Comparison of ENCODE assay signal across 8 cellular contexts in the genomic region with DNA sequence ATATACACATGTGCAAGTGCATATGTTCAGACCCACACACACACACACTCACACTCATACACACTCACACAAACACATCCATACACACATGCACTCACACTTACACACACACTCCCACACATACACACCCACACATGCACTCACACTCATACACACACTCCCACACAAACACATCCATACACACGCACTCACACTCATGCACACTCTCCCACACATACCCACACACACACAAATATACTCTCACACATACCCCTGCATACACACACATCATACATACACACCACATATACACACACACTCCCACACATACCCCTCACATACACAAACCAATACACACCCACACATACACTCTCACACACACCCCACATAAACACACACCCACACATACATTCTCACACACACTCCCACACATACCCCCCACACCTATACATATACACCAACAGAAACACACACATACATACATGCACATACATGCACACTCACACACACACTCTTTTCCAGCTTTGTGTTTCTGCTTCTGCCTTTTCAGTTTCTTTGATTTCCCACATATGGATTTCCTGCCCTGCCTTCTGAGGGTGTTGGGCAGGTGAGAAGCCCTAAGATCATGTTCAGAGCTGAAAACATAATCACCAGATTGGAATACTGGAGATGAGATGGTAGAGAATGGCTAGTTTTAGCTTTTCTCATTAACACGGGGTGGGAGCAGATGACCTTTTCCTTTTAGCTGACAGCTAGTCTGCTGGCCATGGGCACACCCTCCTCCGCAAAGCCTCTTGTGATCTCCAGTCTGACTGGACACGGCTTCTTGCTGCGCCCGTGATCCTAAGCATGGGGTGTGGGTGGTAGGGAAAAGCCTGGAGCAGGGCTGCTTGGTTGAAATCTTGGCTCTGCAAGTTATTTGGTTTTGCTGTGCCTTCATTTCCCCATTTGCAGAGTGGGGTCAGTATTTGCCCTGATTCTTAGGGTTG.
DNase-seq lines count a peak whose midpoint lies in the region; ATAC-seq, FAIRE-seq and TF ChIP-seq lines count a peak whose summit lies in the region.

No MANE protein-coding gene starts in this region.

- H2BK5ac ChIP-seq in H1 (ENCODE audit: low read depth, low read length), result peak overlapping the region; percentile 5

- H3K4me3 Mint-ChIP-seq in stimulated activated effector memory CD8-positive, alpha-beta T cell treated with anti-CD3 and anti-CD28 coated beads, Interleukin-12 subunit alpha, Interleukin-12 subunit beta, amount 100 ng/mL, for 72 hours, result peak overlapping the region; percentile 61

- no peak overlapping the region for H2BK15ac ChIP-seq in H1 (ENCODE audit: low read length)

- DNase-seq in GM19239 (ENCODE audit: insufficient read length, low spot score) (no peak), OCI-LY7 (ENCODE audit: low spot score) (no peak), H1 (ENCODE audit: low read depth in 1 of 2, low spot score in 2 of 2) (no peak), globus pallidus (ENCODE audit: low spot score) (no peak), NCI-H524 treated with DMSO at 0.1 percent for 48 hours (lab: John Stamatoyannopoulos, UW) (no peak), H54 (ENCODE audit: insufficient read length, low spot score) (no peak)
- DNase-seq in stimulated activated effector memory CD8-positive, alpha-beta T cell treated with anti-CD3 and anti-CD28 coated beads, Interleukin-12 subunit alpha, Interleukin-12 subunit beta, amount 100 ng/mL, for 72 hours (ENCODE audit: low spot score in 2 of 2), result no peak

- no peaks in the 10 kb centered on the region for H3K36me3 ChIP-seq in OCI-LY7 (ENCODE audit: insufficient read depth, low read length)
- no peaks in the 10 kb centered on the region; a peak in 1 of 8 replicates for H3K36me3 ChIP-seq in H1 (ENCODE audit: control insufficient read depth in 2 of 4, insufficient read depth in 4 of 4, low read length in 3 of 4)

- no peak overlapping the region for H2AFZ ChIP-seq in OCI-LY7 (ENCODE audit: low read length)
- H2AFZ ChIP-seq in H1 (ENCODE audit: low read length), result no peak overlapping the region

- no peak overlapping the region for H3K18ac ChIP-seq in H1 (ENCODE audit: extremely low read depth, low read length)

- H3K9me2 ChIP-seq in OCI-LY7 (ENCODE audit: insufficient read depth, low read length), result no peaks in the 10 kb centered on the region

- H2AK5ac ChIP-seq in H1 (ENCODE audit: low read depth, low read length), result peak overlapping the region; percentile 87

- H3K4me1 Mint-ChIP-seq in stimulated activated effector memory CD8-positive, alpha-beta T cell treated with anti-CD3 and anti-CD28 coated beads, Interleukin-12 subunit alpha, Interleukin-12 subunit beta, amount 100 ng/mL, for 72 hours, result peaks cover 62% of the 10 kb centered on the region

- H3K9me3 Mint-ChIP-seq in stimulated activated effector memory CD8-positive, alpha-beta T cell treated with anti-CD3 and anti-CD28 coated beads, Interleukin-12 subunit alpha, Interleukin-12 subunit beta, amount 100 ng/mL, for 72 hours, result no peaks in the 10 kb centered on the region

- H3K27ac ChIP-seq in OCI-LY7 (ENCODE audit: low read depth, low read length, poor library complexity, severe bottlenecking) (no peak overlapping the region), H1 (ENCODE audit: low read depth, low read length) (no peak overlapping the region)

- no peak overlapping the region for H3K9ac ChIP-seq in H1 (replicated peaks in 1 of 4; ENCODE audit: extremely low read depth in 1 of 4, low read depth in 3 of 4, low read length in 3 of 4)

- H3K27ac Mint-ChIP-seq in stimulated activated effector memory CD8-positive, alpha-beta T cell treated with anti-CD3 and anti-CD28 coated beads, Interleukin-12 subunit alpha, Interleukin-12 subunit beta, amount 100 ng/mL, for 72 hours, result peak overlapping the region; percentile 90

- no peak for ATAC-seq in stimulated activated effector memory CD8-positive, alpha-beta T cell treated with anti-CD3 and anti-CD28 coated beads, Interleukin-12 subunit alpha, Interleukin-12 subunit beta, amount 100 ng/mL, for 72 hours
- ATAC-seq in HG03378 (IDR thresholded peaks at IDR 0.05; ENCODE audit: unreplicated experiment), result no peak

- H3K4me3 ChIP-seq in OCI-LY7 (ENCODE audit: low read depth, low read length, poor library complexity, severe bottlenecking), result no peak overlapping the region
- no peak overlapping the region for H3K4me3 ChIP-seq in H1 (ENCODE audit: extremely low read depth in 1 of 4, insufficient read depth in 2 of 4, low read depth in 3 of 4, low read length in 4 of 4)

- no peak for TF ChIP-seq RAD21 in H1 (IDR thresholded peaks at IDR 0.05 in 1 of 2, conservative IDR thresholded peaks at IDR 0.05 in 1 of 2; ENCODE audit: low read depth in 2 of 2, low read length in 2 of 2)

- H3K4me2 ChIP-seq in OCI-LY7 (ENCODE audit: low read length), result peak overlapping the region; percentile 48
- no peak overlapping the region for H3K4me2 ChIP-seq in H1 (ENCODE audit: insufficient read depth in 1 of 2, low read depth in 2 of 2, low read length in 2 of 2)

- no peak overlapping the region for H2BK20ac ChIP-seq in H1 (ENCODE audit: low read length)

- no peak for TF ChIP-seq CTCF in OCI-LY7 (conservative IDR thresholded peaks at IDR 0.05; ENCODE audit: low read length)
- no peak for TF ChIP-seq CTCF in H1 (IDR thresholded peaks at IDR 0.05; ENCODE audit: control extremely low read depth in 1 of 3, insufficient read depth in 1 of 3, low read depth in 1 of 3, low read length in 3 of 3)

- H3K79me2 ChIP-seq in OCI-LY7 (ENCODE audit: insufficient read depth, low read depth, low read length), result no peaks in the 10 kb centered on the region
- no peaks in the 10 kb centered on the region; a peak in 1 of 4 replicates for H3K79me2 ChIP-seq in H1 (ENCODE audit: control insufficient read depth in 1 of 2, insufficient read depth in 2 of 2, low read length in 2 of 2)

- H2BK120ac ChIP-seq in H1 (replicated peaks; ENCODE audit: low read depth, low read length), result no peak overlapping the region

- no peaks in the 10 kb centered on the region for H3K9me3 ChIP-seq in OCI-LY7 (ENCODE audit: low read length)
- H3K9me3 ChIP-seq in H1 (ENCODE audit: insufficient read depth in 2 of 2, low read depth in 1 of 2, low read length in 1 of 2), result no peaks in the 10 kb centered on the region

- no peak overlapping the region for H3K14ac ChIP-seq in H1 (ENCODE audit: insufficient read length)

- peaks cover 34% of the 10 kb centered on the region for H3K4me1 ChIP-seq in OCI-LY7 (ENCODE audit: insufficient read depth, low read length, poor library complexity, severe bottlenecking)
- peaks cover 0 to 15% (median 7%) of the 10 kb centered on the region in 4 experiments; a peak in 6 of 7 replicates for H3K4me1 ChIP-seq in H1 (replicated peaks in 1 of 4; ENCODE audit: control insufficient read depth in 3 of 4, insufficient read depth in 4 of 4, low read length in 3 of 4)

- H3K23ac ChIP-seq in H1 (ENCODE audit: insufficient read length), result no peak overlapping the region

- no peaks in the 10 kb centered on the region for H4K20me1 ChIP-seq in OCI-LY7 (ENCODE audit: insufficient read depth, low read length)
- peaks cover 0 to 7% of the 10 kb centered on the region in 2 experiments for H4K20me1 ChIP-seq in H1 (replicated peaks in 1 of 2; ENCODE audit: control insufficient read depth in 1 of 2, insufficient read depth in 2 of 2, low read length in 2 of 2)

- peak overlapping the region; percentile 81 for H3K4ac ChIP-seq in H1 (replicated peaks; ENCODE audit: insufficient read length, low read depth, low read length)

- WGBS in H1 (ENCODE audit: extremely low coverage in 1 of 2, insufficient coverage in 1 of 2, insufficient read length in 1 of 2, insufficient replicate concordance in 2 of 2, low coverage in 1 of 2, low lambda C conversion rate in 2 of 2, missing lambda C conversion rate in 1 of 2), 2 experiments, result 82% methylated on average over 6 of the region's 6 CpGs; no CpG with 5 or more reads in 1 of the 2 experiments

- no peak overlapping the region for H4K8ac ChIP-seq in H1 (ENCODE audit: extremely low read depth, insufficient read depth, low read length)

- TF ChIP-seq EP300 in H1 (IDR thresholded peaks at IDR 0.05; ENCODE audit: borderline replicate concordance in 1 of 2, low read depth in 2 of 2, low read length in 2 of 2), result no peak

- H4K91ac ChIP-seq in H1 (replicated peaks; ENCODE audit: insufficient read length, low read length), result peak overlapping the region; percentile 79

- no peaks in the 10 kb centered on the region for H3K79me1 ChIP-seq in H1 (ENCODE audit: low read depth, low read length)

- no peaks in the 10 kb centered on the region for H3K27me3 ChIP-seq in H1 (replicated peaks in 1 of 4; ENCODE audit: control insufficient read depth in 3 of 4, extremely low read depth in 1 of 4, insufficient read depth in 3 of 4, low read length in 3 of 4)

- CTCF ChIA-PET in OCI-LY7 (lab: Charles Lee; ENCODE audit: unreplicated experiment) (no interaction called here), H1 (lab: Charles Lee; ENCODE audit: partially characterized antibody) (interaction anchor here (0.9 to 5.0 kb wide), 7 partner anchors 10 to 289 kb away, joined by 3 to 28 read pairs (median 4); no protein-coding TSS in a partner anchor)

- no peak overlapping the region for H4K5ac ChIP-seq in H1 (ENCODE audit: insufficient read length, low read depth, low read length)

- H3K23me2 ChIP-seq in H1 (ENCODE audit: low read depth, low read length), result peaks cover 5% of the 10 kb centered on the region; the same call in 1 of the 2 replicates

- peak; percentile 72 for FAIRE-seq in GM19239 (lab: Jason Lieb, UNC)
- no peak for FAIRE-seq in H1 (lab: Jason Lieb, UNC)
- FAIRE-seq in H54 (lab: Jason Lieb, UNC), result no peak

- intact Hi-C loops in OCI-LY7 (cut with micrococcal nuclease; ENCODE audit: unreplicated experiment), result no loop called here

- no TSS peak for BruUV-seq in OCI-LY7 (replicated peaks; lab: Mats Ljungman, UMichigan)

- POLR2A ChIA-PET in OCI-LY7 (lab: Charles Lee), result interaction anchor here (0.9 kb wide), 1 partner anchor 131 kb away, joined by 3 read pairs; no protein-coding TSS in a partner anchor
- POLR2A ChIA-PET in H1 (lab: Charles Lee; ENCODE audit: partially characterized antibody), result interaction anchor here (0.8 kb wide), 1 partner anchor 289 kb away, joined by 3 read pairs; no protein-coding TSS in a partner anchor

- no peak for TF ChIP-seq POLR2A in H1 (IDR thresholded peaks at IDR 0.05; ENCODE audit: control extremely low read depth in 1 of 2, low read depth in 2 of 2, low read length in 2 of 2)
- TF ChIP-seq POLR2A in H54 (IDR thresholded peaks at IDR 0.05; ENCODE audit: low read depth, low read length), result no peak

- peak overlapping the region; percentile 74 for H3K56ac ChIP-seq in H1 (replicated peaks; ENCODE audit: insufficient read length, low read depth, low read length)

- H2BK12ac ChIP-seq in H1 (ENCODE audit: low read depth, low read length), result peak overlapping the region; percentile 64; the same call in 1 of the 2 replicates

- H3K36me3 Mint-ChIP-seq in stimulated activated effector memory CD8-positive, alpha-beta T cell treated with anti-CD3 and anti-CD28 coated beads, Interleukin-12 subunit alpha, Interleukin-12 subunit beta, amount 100 ng/mL, for 72 hours, result peaks cover 16% of the 10 kb centered on the region

TF ChIP-seq in H1, 55 proteins besides CTCF, POLR2A, EP300 and RAD21 (continues in another document):
- TF ChIP-seq HDAC2 (IDR thresholded peaks at IDR 0.05; ENCODE audit: borderline replicate concordance in 1 of 2, low read depth in 2 of 2, low read length in 2 of 2) (no peak), RXRA (IDR thresholded peaks at IDR 0.05; ENCODE audit: insufficient read depth, low read depth, low read length) (no peak), TCF12 (IDR thresholded peaks at IDR 0.05; ENCODE audit: low read depth, low read length) (no peak)
